In genomic region chrX:17587352-17587751, GRCh38 we compare ENCODE assay signal across 15 cellular contexts.
A peak's percentile ranks its signal among the peaks of the same experiment; 100 is the strongest.
DNase-seq lines count a peak whose midpoint lies in the region; ATAC-seq and TF ChIP-seq lines count a peak whose summit lies in the region.
"Had no signal": no experiment of that assay in that cellular context is flagged by ENCODE, and none has a peak within 500 bp of the region (broad histone marks: within the 10 kb centered on the region; RNA-seq: fewer than 3 reads in every experiment).

No MANE protein-coding gene starts in this region.

- H3K9me3 ChIP-seq in IMR-90 (ENCODE audit: control insufficient read depth, insufficient read depth, low read length), result no peaks in the 10 kb centered on the region
- H3K9me3 ChIP-seq: BLaER1, Caco-2 had no signal

- H2AK9ac ChIP-seq in IMR-90 (replicated peaks; ENCODE audit: low read depth, low read length, poor library complexity), result no peak overlapping the region

- no TSS peak for BruUV-seq in IMR-90 (replicated peaks; lab: Mats Ljungman, UMichigan)

- no peak overlapping the region for H2AK5ac ChIP-seq in IMR-90 (ENCODE audit: low read depth, low read length)

- H3K27me3 ChIP-seq in IMR-90 (ENCODE audit: control insufficient read depth, insufficient read depth, low read length), result no peaks in the 10 kb centered on the region

- H3K27ac ChIP-seq in IMR-90 (ENCODE audit: insufficient read depth, low read length), result no peak overlapping the region
- H3K27ac ChIP-seq: BLaER1, C4-2B had no signal

- H3K4ac ChIP-seq in IMR-90 (ENCODE audit: low read depth, low read length), result no peak overlapping the region

- dilution Hi-C loops in IMR-90 (cut with HindIII; ENCODE audit: low sequenced_read_pairs, unreplicated experiment), result no loop called here

- WGBS in IMR-90 (ENCODE audit: extremely low coverage in 2 of 2, insufficient read length in 1 of 2), 2 experiments, result no CpG with 5 or more reads among the region's 6 CpGs

- H4K8ac ChIP-seq in IMR-90 (ENCODE audit: low read depth in 2 of 2, low read length in 2 of 2), result no peak overlapping the region

- H3K4me1 ChIP-seq in IMR-90 (ENCODE audit: control insufficient read depth, insufficient read depth, low read length), result peaks cover 4% of the 10 kb centered on the region; the same call in 1 of the 2 replicates
- H3K4me1 ChIP-seq: BLaER1, Caco-2 had no signal

- no peaks in the 10 kb centered on the region for H4K20me1 ChIP-seq in IMR-90 (ENCODE audit: insufficient read depth, low read length)
- H4K20me1 ChIP-seq: BLaER1 had no signal

- H2BK5ac ChIP-seq in IMR-90 (ENCODE audit: low read depth, low read length, poor library complexity, severe bottlenecking), result no peak overlapping the region

- H3K36me3 ChIP-seq in IMR-90 (ENCODE audit: control insufficient read depth, insufficient read depth, low read length), result no peaks in the 10 kb centered on the region
- H3K36me3 ChIP-seq: BLaER1 had no signal

- H3K4me2 ChIP-seq in IMR-90 (ENCODE audit: low read depth, low read length), result no peak overlapping the region
- H3K4me2 ChIP-seq: BLaER1 had no signal

- H2AFZ ChIP-seq in IMR-90 (replicated peaks; ENCODE audit: low read length, poor library complexity), result no peak overlapping the region

- H3K9me1 ChIP-seq in IMR-90 (ENCODE audit: insufficient read depth, low read length), result no peaks in the 10 kb centered on the region

- H2BK20ac ChIP-seq in IMR-90 (ENCODE audit: low read depth, low read length), result no peak overlapping the region

- POLR2A ChIA-PET in IMR-90 (lab: Charles Lee; ENCODE audit: unreplicated experiment), result no interaction called here

- TF ChIP-seq CTCF in IMR-90 (conservative IDR thresholded peaks at IDR 0.05; ENCODE audit: low read depth, low read length) (no peak), epithelial cell of proximal tubule (conservative IDR thresholded peaks at IDR 0.05; ENCODE audit: low read depth, low read length) (no peak)

- H3K4me3 ChIP-seq in IMR-90 (ENCODE audit: insufficient read depth, low read depth, low read length) (no peak overlapping the region), epithelial cell of proximal tubule (ENCODE audit: low read depth, low read length) (no peak overlapping the region)
- H3K4me3 ChIP-seq: BLaER1 had no signal

- no peak overlapping the region for H3K9ac ChIP-seq in IMR-90 (ENCODE audit: low read depth, low read length)
- H3K9ac ChIP-seq: BLaER1 had no signal

- no peak overlapping the region for H4K91ac ChIP-seq in IMR-90 (ENCODE audit: insufficient read depth, low read depth, low read length)

- CTCF ChIA-PET in IMR-90 (lab: Yijun Ruan, JAX), result no interaction called here

- no peak overlapping the region for H3K18ac ChIP-seq in IMR-90 (ENCODE audit: low read depth, low read length)

- intact Hi-C loops in IMR-90 (cut with micrococcal nuclease), result loop anchor here (5.0 kb wide), 1 partner anchor 760 kb away; no protein-coding TSS in a partner anchor

- in situ Hi-C loops in IMR-90 (cut with MboI; ENCODE audit: low sequenced_read_pairs), result no loop called here

- H3K14ac ChIP-seq in IMR-90 (replicated peaks; ENCODE audit: low read depth, low read length), result no peak overlapping the region

- H2BK120ac ChIP-seq in IMR-90 (ENCODE audit: low read depth, low read length), result no peak overlapping the region

- no peak for TF ChIP-seq RAD21 in IMR-90 (IDR thresholded peaks at IDR 0.05; ENCODE audit: low read length)

- no peak overlapping the region for H2BK15ac ChIP-seq in IMR-90 (ENCODE audit: low read depth, low read length)

- no peak overlapping the region for H4K5ac ChIP-seq in IMR-90 (ENCODE audit: low read depth, low read length)

- DNase-seq in IMR-90, result no peak
- peak; percentile 48 for DNase-seq in epithelial cell of proximal tubule (ENCODE audit: low read depth)
- peak; percentile 74 for DNase-seq in renal cortical epithelial cell (ENCODE audit: low read depth)
- DNase-seq in NCI-H748 treated with DMSO at 0.1 percent for 48 hours (lab: John Stamatoyannopoulos, UW), result no peak
- no peak for DNase-seq in NCI-H446 (lab: John Stamatoyannopoulos, UW)
- no peak for DNase-seq in activated CD4-positive, alpha-beta T cell treated with anti-CD3 and anti-CD28 coated beads, Interleukin-2, amount 50 U/mL, for 48 hours
- DNase-seq: Caco-2; CD4-positive, CD25-positive, alpha-beta regulatory T cell; CD8-positive, alpha-beta T cell; DMS153; DND-41; GOT3; HCEC 1CT had no signal

- no peak overlapping the region for H3K56ac ChIP-seq in IMR-90 (ENCODE audit: extremely low read depth, insufficient read depth, low read length)

- ATAC-seq in IMR-90 (ENCODE audit: low read depth), result no peak
- ATAC-seq: CD8-positive, alpha-beta T cell had no signal

- H3K23ac ChIP-seq in IMR-90 (ENCODE audit: low read depth, low read length), result no peak overlapping the region

- TF ChIP-seq POLR2A in IMR-90 (IDR thresholded peaks at IDR 0.05; ENCODE audit: low read depth, low read length), result no peak

- H3K79me1 ChIP-seq in IMR-90 (ENCODE audit: low read depth in 1 of 2, low read length in 2 of 2), result no peaks in the 10 kb centered on the region

TF ChIP-seq in IMR-90, 13 proteins besides CTCF, POLR2A, EP300 and RAD21:
- TF ChIP-seq USF2 (IDR thresholded peaks at IDR 0.05; ENCODE audit: low read depth, low read length), result no peak
- TF ChIP-seq CEBPB (IDR thresholded peaks at IDR 0.05; ENCODE audit: low read depth, low read length), result peak; percentile 52

Comparison
In these comparisons a context has a peak if more than half of its experiments do, and no peak if none do; other contexts are left out.
1. DNase-seq: peak in epithelial cell of proximal tubule (single experiment) and renal cortical epithelial cell (single experiment); none in IMR-90 (single experiment), NCI-H748 treated with DMSO at 0.1 percent for 48 hours (single experiment), NCI-H446 (0 of 2) and activated CD4-positive, alpha-beta T cell treated with anti-CD3 and anti-CD28 coated beads, Interleukin-2, amount 50 U/mL, for 48 hours (0 of 2).